In the genomic region with DNA sequence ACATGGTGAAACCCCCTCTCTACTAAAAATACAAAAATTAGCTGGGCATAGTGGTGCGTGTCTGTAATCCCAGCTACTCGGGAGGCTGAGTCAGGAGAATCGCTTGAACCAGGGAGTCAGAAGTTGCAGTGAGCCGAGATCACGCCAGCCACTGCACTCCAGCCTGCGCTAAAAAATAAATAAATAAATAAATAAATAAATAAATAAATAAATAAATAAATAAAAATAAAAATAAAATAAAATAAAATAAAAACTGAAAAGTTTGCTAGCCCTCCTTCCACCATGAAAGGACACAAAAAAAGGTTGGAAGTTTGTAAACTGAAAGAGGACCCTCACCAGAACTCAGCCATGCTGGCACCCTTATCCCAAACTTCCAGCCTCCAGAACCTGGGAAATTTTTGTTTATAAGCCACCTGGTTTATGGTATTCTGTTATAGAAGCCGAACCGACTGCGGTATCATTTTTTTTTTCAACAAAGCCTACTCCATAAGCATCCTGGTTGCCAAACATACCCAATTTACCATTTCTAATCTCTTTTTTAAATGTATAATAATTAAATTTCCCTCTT, we compare ENCODE assay signal across 32 cellular contexts.
"Had no signal": no experiment of that assay in that cellular context is flagged by ENCODE, and none has a peak within 500 bp of the region (broad histone marks: within the 10 kb centered on the region; RNA-seq: fewer than 3 reads in every experiment).

No MANE protein-coding gene starts in this region.

- H3K9me3 ChIP-seq: ascending aorta had no signal

- FAIRE-seq: bronchial epithelial cell, TTC549 had no signal

- H3K27me3 ChIP-seq: ascending aorta, cardiac muscle cell had no signal

- DNase-seq: activated CD4-positive, alpha-beta memory T cell treated with anti-CD3 and anti-CD28 coated beads, Interleukin-2, amount 10 ng/mL, durations not matched to agents 7 days and 5 days; activated CD4-positive, alpha-beta T cell treated with anti-CD3 and anti-CD28 coated beads for 1 hour; activated CD4-positive, alpha-beta T cell treated with anti-CD3 and anti-CD28 coated beads for 36 hours; activated CD4-positive, alpha-beta T cell treated with anti-CD3 and anti-CD28 coated beads for 48 hours; activated CD4-positive, alpha-beta T cell treated with anti-CD3 and anti-CD28 coated beads, Interleukin-2, amount 10 ng/mL, durations not matched to agents 7 days and 5 days; activated CD4-positive, alpha-beta T cell treated with anti-CD3 and anti-CD28 coated beads, Interleukin-2, amount 50 U/mL, for 48 hours; activated CD4-positive, CD25-positive, alpha-beta regulatory T cell; activated CD8-positive, alpha-beta memory T cell treated with anti-CD3 and anti-CD28 coated beads for 24 hours; activated CD8-positive, alpha-beta memory T cell treated with anti-CD3 and anti-CD28 coated beads, Interleukin-2, amount 10 ng/mL, durations not matched to agents 7 days and 5 days; activated CD8-positive, alpha-beta memory T cell treated with anti-CD3 and anti-CD28 coated beads, Interleukin-2, amount 50 U/mL, for 48 hours; activated CD8-positive, alpha-beta T cell treated with anti-CD3 and anti-CD28 coated beads, Interleukin-2, amount 10 ng/mL, durations not matched to agents 7 days and 5 days; activated effector memory CD4-positive, alpha-beta T cell treated with Interleukin-2 at 50 U/mL for 16 hours; activated gamma-delta T cell; activated naive CD4-positive, alpha-beta T cell treated with anti-CD3 and anti-CD28 coated beads, Interleukin-2, amount 10 ng/mL, durations not matched to agents 7 days and 5 days; activated naive CD4-positive, alpha-beta T cell treated with Interleukin-2 at 50 U/mL for 16 hours; activated naive CD8-positive, alpha-beta T cell treated with anti-CD3 and anti-CD28 coated beads, Interleukin-2, amount 10 ng/mL, durations not matched to agents 7 days and 5 days; activated naive CD8-positive, alpha-beta T cell treated with anti-CD3 and anti-CD28 coated beads, Interleukin-2, amount 50 U/mL, for 24 hours; activated T-cell treated with anti-CD3 and anti-CD28 coated beads, Interleukin-2, amount 50 U/mL, for 24 hours; activated T-cell treated with anti-CD3 and anti-CD28 coated beads, Interleukin-2, amount 50 U/mL, for 48 hours; amygdala; anterior cingulate cortex; caudate nucleus; cerebellar nuclear complex; T-helper 1 cell; T-helper 2 cell; T-helper 9 cell had no signal

- H3K36me3 ChIP-seq: ascending aorta, cardiac muscle cell had no signal

- H3K27ac ChIP-seq: ascending aorta, cardiac muscle cell, VCaP had no signal

- ATAC-seq: activated CD4-positive, alpha-beta T cell treated with anti-CD3 and anti-CD28 coated beads for 36 hours; activated CD4-positive, CD25-positive, alpha-beta regulatory T cell treated with anti-CD3 and anti-CD28 coated beads, Interleukin-2, amount 50 U/mL, for 24 hours; activated CD8-positive, alpha-beta memory T cell treated with anti-CD3 and anti-CD28 coated beads, Interleukin-2, amount 10 ng/mL, durations not matched to agents 7 days and 5 days; activated CD8-positive, alpha-beta T cell treated with anti-CD3 and anti-CD28 coated beads, Interleukin-2, amount 10 ng/mL, durations not matched to agents 7 days and 5 days; activated naive CD8-positive, alpha-beta T cell treated with anti-CD3 and anti-CD28 coated beads, Interleukin-2, amount 50 U/mL, for 24 hours had no signal

- H3K4me3 ChIP-seq: ascending aorta, cardiac muscle cell had no signal
